7 cellular contexts compared by ENCODE assay signal in genomic region chr1:32246888-32247273, GRCh38. TPM values are rescaled to one million over a fixed set of nuclear protein-coding genes. Genes with fewer than 3 reads are reported as not detected.
DNase-seq lines count a peak whose midpoint lies in the region; ATAC-seq and TF ChIP-seq lines count a peak whose summit lies in the region.

FAM167B (plus strand) TSS chr1:32247222; CDS start chr1:32247422, 200 bp downstream.

- no peaks in the 10 kb centered on the region for H3K27me3 ChIP-seq in breast epithelium
- no peaks in the 10 kb centered on the region for H3K27me3 ChIP-seq in left lung
- no peaks in the 10 kb centered on the region for H3K27me3 ChIP-seq in thyroid gland

- H3K9me3 ChIP-seq in KOPT-K1 (ENCODE audit: insufficient read depth, low read length, poor library complexity, severe bottlenecking), result no peaks in the 10 kb centered on the region
- H3K9me3 ChIP-seq in breast epithelium, result no peaks in the 10 kb centered on the region
- H3K9me3 ChIP-seq in left lung, result no peaks in the 10 kb centered on the region
- no peaks in the 10 kb centered on the region for H3K9me3 ChIP-seq in thyroid gland

- peak in 1 of 2 donors; percentile 71 for DNase-seq in breast epithelium (ENCODE audit: low spot score in 2 of 2)
- DNase-seq in left lung, result no peak
- no peak for DNase-seq in thyroid gland
- no peak for DNase-seq in NOMO-1 (lab: John Stamatoyannopoulos, UW; ENCODE audit: unreplicated experiment in 2 of 2)

- peak within 1 kb of the TSS in 1 of 3 donors; percentile 7 for H3K4me3 ChIP-seq in breast epithelium
- peak within 1 kb of the TSS in 1 of 2 donors; percentile 28 for H3K4me3 ChIP-seq in left lung
- no peak within 1 kb of the TSS for H3K4me3 ChIP-seq in thyroid gland (replicated peaks in 1 of 3)

- no peak for TF ChIP-seq CTCF in breast epithelium (IDR thresholded peaks at IDR 0.05)
- no peak for TF ChIP-seq CTCF in left lung (IDR thresholded peaks at IDR 0.05)
- no peak for TF ChIP-seq CTCF in thyroid gland (IDR thresholded peaks at IDR 0.05)

- H3K4me1 ChIP-seq in breast epithelium (peaks cover 3 to 10% of the 10 kb centered on the region in 2 donors), left lung (peaks cover 12 to 60% of the 10 kb centered on the region in 2 donors), thyroid gland (peaks cover 12 to 48% of the 10 kb centered on the region in 2 donors)

- H3K27ac ChIP-seq in KOPT-K1 (ENCODE audit: low read depth, low read length, poor library complexity, severe bottlenecking) (peak within 1 kb of the TSS; percentile 94), breast epithelium (peak within 1 kb of the TSS; percentile 22 to 87), left lung (peak within 1 kb of the TSS; percentile 59 to 75), thyroid gland (peak within 1 kb of the TSS; percentile 27 to 74 (median 74))

- ATAC-seq in left lung, result peak; percentile 16
- ATAC-seq in HG03175 (IDR thresholded peaks at IDR 0.05; ENCODE audit: unreplicated experiment), result no peak
- no peak for ATAC-seq in GM21576 (IDR thresholded peaks at IDR 0.05; ENCODE audit: unreplicated experiment)

- TF ChIP-seq POLR2A in breast epithelium (IDR thresholded peaks at IDR 0.05), result no peak
- no peak for TF ChIP-seq POLR2A in thyroid gland (IDR thresholded peaks at IDR 0.05)

- 61 to 72% methylated on average over 3 of the region's 3 CpGs for WGBS in thyroid gland, 2 donors

- intact Hi-C loops in breast epithelium (cut with DNase I; ENCODE audit: low total_unique reads), result no loop called here
- intact Hi-C loops in left lung (cut with DNase I), result no loop called here
- intact Hi-C loops in thyroid gland (cut with DNase I), result no loop called here

- H3K36me3 ChIP-seq in KOPT-K1 (ENCODE audit: insufficient read depth, low read length) (no peaks in the 10 kb centered on the region), breast epithelium (no peaks in the 10 kb centered on the region), left lung (no peaks in the 10 kb centered on the region), thyroid gland (no peaks in the 10 kb centered on the region)

RNA-seq across cellular contexts. Expression of gene FAM167B, which starts in this region (rescaled TPM):
- total RNA-seq in breast epithelium (1 to 10 TPM in 2 of 3 donors, under 1 TPM in 1; 0.64 to 6.9 (median 1.2) TPM), left lung (10 to 100 TPM; 15.2 to 16.8 TPM), thyroid gland (1 to 10 TPM; 3.6 to 5.6 (median 4.1) TPM)
